In the genomic region with DNA sequence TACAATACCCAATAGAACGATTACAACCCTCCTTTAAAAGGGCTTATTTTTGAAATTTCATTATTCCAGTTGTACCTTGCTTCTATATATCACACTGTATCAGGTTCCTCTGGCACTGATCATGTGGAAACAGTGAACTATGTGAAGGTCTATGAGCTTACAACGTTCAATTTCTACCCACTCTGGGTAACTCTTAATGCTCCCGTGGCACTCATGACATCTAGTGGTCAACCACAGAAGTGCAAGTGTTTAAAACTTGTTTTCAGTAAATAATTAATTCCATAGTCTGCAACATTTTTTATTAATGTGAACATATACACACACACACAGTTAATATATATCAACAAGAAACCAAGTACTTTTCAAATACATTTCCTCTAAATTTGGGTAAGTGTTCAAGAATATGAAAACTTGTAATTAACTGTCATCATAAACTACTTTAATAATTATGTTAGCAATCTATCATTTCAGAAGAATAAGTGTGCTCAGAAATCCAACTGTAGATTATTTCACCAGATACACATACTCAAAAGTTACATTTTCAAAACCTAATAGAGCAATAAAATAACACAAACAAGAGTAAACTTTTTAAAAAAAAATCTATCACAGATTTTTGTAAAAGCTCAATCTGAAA, we compare ENCODE assay signal across 8 cellular contexts.
DNase-seq lines count a peak whose midpoint lies in the region; ATAC-seq lines count a peak whose summit lies in the region.

No MANE protein-coding gene starts in this region.

- intact Hi-C loops in Right ventricle myocardium inferior (cut with DNase I) = loop anchor here (5.0 kb wide), 3 partner anchors 500 to 795 kb away; no protein-coding TSS in a partner anchor
- intact Hi-C loops in cardiac septum (cut with DNase I) = loop anchor here (5.0 to 10.0 kb wide), 3 partner anchors 500 to 787 kb away; no protein-coding TSS in a partner anchor
- intact Hi-C loops in Right ventricle myocardium superior (cut with DNase I) = no loop called here

- H3K36me3 Mint-ChIP-seq in activated naive CD4-positive, alpha-beta T cell treated with anti-CD3 and anti-CD28 coated beads, Interleukin-2, amount 50 U/mL, for 72 hours = peaks cover 0 to 10% of the 10 kb centered on the region in 2 donors

- no peak for DNase-seq in Right ventricle myocardium inferior (ENCODE audit: missing footprints)
- DNase-seq in cardiac septum (ENCODE audit: low spot score) = no peak
- peak; percentile 0 for DNase-seq in NCI-H748 treated with DMSO at 0.1 percent for 48 hours (lab: John Stamatoyannopoulos, UW)
- peak in 1 of 2 donors; percentile 46 for DNase-seq in activated naive CD4-positive, alpha-beta T cell treated with anti-CD3 and anti-CD28 coated beads, Interleukin-2, amount 50 U/mL, for 72 hours (ENCODE audit: low spot score in 2 of 2)
- no peak for DNase-seq in Right ventricle myocardium superior
- peak; percentile 5 for DNase-seq in pulmonary artery endothelial cell (ENCODE audit: low read depth, low spot score)
- no peak for DNase-seq in DMS153 treated with DMSO at 0.1 percent for 48 hours (lab: John Stamatoyannopoulos, UW; ENCODE audit: unreplicated experiment)

- ATAC-seq in Right ventricle myocardium inferior (peak; percentile 67), HG03025 (IDR thresholded peaks at IDR 0.05; ENCODE audit: low FRiP score, unreplicated experiment) (peak; percentile 63), Right ventricle myocardium superior (ENCODE audit: poor library complexity) (peak; percentile 77)
- peak; percentile 56 to 63 for ATAC-seq in activated naive CD4-positive, alpha-beta T cell treated with anti-CD3 and anti-CD28 coated beads, Interleukin-2, amount 50 U/mL, for 72 hours

- H3K27ac Mint-ChIP-seq in activated naive CD4-positive, alpha-beta T cell treated with anti-CD3 and anti-CD28 coated beads, Interleukin-2, amount 50 U/mL, for 72 hours = no peak overlapping the region

- no peaks in the 10 kb centered on the region for H3K9me3 Mint-ChIP-seq in activated naive CD4-positive, alpha-beta T cell treated with anti-CD3 and anti-CD28 coated beads, Interleukin-2, amount 50 U/mL, for 72 hours

Comparison
In these comparisons a context has a peak if more than half of its experiments do, and no peak if none do; other contexts are left out.
1. DNase-seq: peak in NCI-H748 treated with DMSO at 0.1 percent for 48 hours (single experiment) and pulmonary artery endothelial cell (single experiment); none in Right ventricle myocardium inferior (single experiment), cardiac septum (single experiment), Right ventricle myocardium superior (single experiment) and DMS153 treated with DMSO at 0.1 percent for 48 hours (single experiment).
2. Peak in every context shown above with its lines, with median percentiles within 50 percentile points of each other: ATAC-seq.